9 cellular contexts compared by ENCODE assay signal in genomic region chr19:798415-799075, GRCh38. TPM values are rescaled to one million over a fixed set of nuclear protein-coding genes. Genes with fewer than 3 reads are reported as not detected.
DNase-seq lines count a peak whose midpoint lies in the region; ATAC-seq and TF ChIP-seq lines count a peak whose summit lies in the region.
"Had no signal": no experiment of that assay in that cellular context is flagged by ENCODE, and none has a peak within 500 bp of the region (broad histone marks: within the 10 kb centered on the region; RNA-seq: fewer than 3 reads in every experiment).

No MANE protein-coding gene starts in this region.

- H3K4me1 Mint-ChIP-seq in T-helper 1 cell treated with Interleukin-12 subunit alpha and Interleukin-12 subunit beta and Interleukin-4 antibody, amounts not matched to agents 30 μg/mL and 1 μg/mL, for 36 hours (ENCODE audit: low read depth), result peaks cover 31% of the 10 kb centered on the region
- peaks cover 45% of the 10 kb centered on the region for H3K4me1 Mint-ChIP-seq in activated CD8-positive, alpha-beta T cell treated with anti-CD3 and anti-CD28 coated beads, Interleukin-2, amount 10 ng/mL, durations not matched to agents 7 days and 5 days (ENCODE audit: low read depth)

- peak overlapping the region; percentile 90 for H3K27ac ChIP-seq in smooth muscle cell (ENCODE audit: low read depth)

- H3K9me3 ChIP-seq in iPS-15b (ENCODE audit: control insufficient read depth, insufficient read depth, low read length) (no peaks in the 10 kb centered on the region), smooth muscle cell (replicated peaks; ENCODE audit: low read depth) (no peaks in the 10 kb centered on the region)

- H3K36me3 ChIP-seq in iPS-15b (ENCODE audit: control insufficient read depth, insufficient read depth, low read length), result peaks cover 37% of the 10 kb centered on the region
- H3K36me3 ChIP-seq in smooth muscle cell (ENCODE audit: low read depth), result no peaks in the 10 kb centered on the region

- peaks cover 14% of the 10 kb centered on the region for H3K4me1 ChIP-seq in iPS-15b (ENCODE audit: control insufficient read depth, insufficient read depth, low read length)
- H3K4me1 ChIP-seq in smooth muscle cell (ENCODE audit: low read depth), result peaks cover 34% of the 10 kb centered on the region

- H3K36me3 Mint-ChIP-seq in T-helper 1 cell treated with Interleukin-12 subunit alpha and Interleukin-12 subunit beta and Interleukin-4 antibody, amounts not matched to agents 30 μg/mL and 1 μg/mL, for 36 hours (ENCODE audit: low read depth), result peaks cover 24% of the 10 kb centered on the region
- peaks cover 41% of the 10 kb centered on the region for H3K36me3 Mint-ChIP-seq in activated CD8-positive, alpha-beta T cell treated with anti-CD3 and anti-CD28 coated beads, Interleukin-2, amount 10 ng/mL, durations not matched to agents 7 days and 5 days (ENCODE audit: low read depth)

- POLR2A ChIA-PET in activated CD8-positive, alpha-beta T cell treated with anti-CD3 and anti-CD28 coated beads, Interleukin-2, amount 10 ng/mL, durations not matched to agents 7 days and 5 days (lab: Charles Lee), result interaction anchor here (0.9 to 1.5 kb wide), 3 partner anchors 8 to 186 kb away, joined by 3 to 7 read pairs (median 3); partner anchors contain the start of gene WDR18

- H3K27me3 Mint-ChIP-seq in T-helper 1 cell treated with Interleukin-12 subunit alpha and Interleukin-12 subunit beta and Interleukin-4 antibody, amounts not matched to agents 30 μg/mL and 1 μg/mL, for 36 hours (ENCODE audit: low read depth), result peaks cover 3% of the 10 kb centered on the region
- H3K27me3 Mint-ChIP-seq in activated CD8-positive, alpha-beta T cell treated with anti-CD3 and anti-CD28 coated beads, Interleukin-2, amount 10 ng/mL, durations not matched to agents 7 days and 5 days (ENCODE audit: low read depth), result no peaks in the 10 kb centered on the region

- H3K27me3 ChIP-seq in iPS-15b (ENCODE audit: control insufficient read depth, insufficient read depth, low read length) (no peaks in the 10 kb centered on the region), smooth muscle cell (ENCODE audit: low read depth) (no peaks in the 10 kb centered on the region)

- peak overlapping the region; percentile 91 for H3K4me2 ChIP-seq in smooth muscle cell

- H3K4me3 ChIP-seq in iPS-15b (ENCODE audit: low read depth, low read length) (peak overlapping the region; percentile 65), smooth muscle cell (peak overlapping the region; percentile 100)

- H3K9me3 Mint-ChIP-seq in T-helper 1 cell treated with Interleukin-12 subunit alpha and Interleukin-12 subunit beta and Interleukin-4 antibody, amounts not matched to agents 30 μg/mL and 1 μg/mL, for 36 hours, result no peaks in the 10 kb centered on the region
- no peaks in the 10 kb centered on the region for H3K9me3 Mint-ChIP-seq in activated CD8-positive, alpha-beta T cell treated with anti-CD3 and anti-CD28 coated beads, Interleukin-2, amount 10 ng/mL, durations not matched to agents 7 days and 5 days (ENCODE audit: insufficient read depth)

- peaks cover 14% of the 10 kb centered on the region for H3F3A ChIP-seq in smooth muscle cell (ENCODE audit: low read depth)

- peaks cover 57% of the 10 kb centered on the region for H4K20me1 ChIP-seq in smooth muscle cell (ENCODE audit: low read depth)

- CTCF ChIA-PET in activated CD8-positive, alpha-beta T cell treated with anti-CD3 and anti-CD28 coated beads, Interleukin-2, amount 10 ng/mL, durations not matched to agents 7 days and 5 days (lab: Charles Lee), result interaction anchor here (1.1 to 1.3 kb wide), 2 partner anchors 28 to 135 kb away, joined by 3 to 5 read pairs; partner anchors contain the start of gene RNF126

- no peak for TF ChIP-seq CTCF in smooth muscle cell (IDR thresholded peaks at IDR 0.05; ENCODE audit: borderline replicate concordance, insufficient read depth, poor library complexity, severe bottlenecking)

- DNase-seq in T-helper 1 cell (no peak), smooth muscle cell (lab: John Stamatoyannopoulos, UW; ENCODE audit: unreplicated experiment) (no peak), GOT3 (lab: John Stamatoyannopoulos, UW) (no peak)
- DNase-seq in activated CD8-positive, alpha-beta T cell treated with anti-CD3 and anti-CD28 coated beads, Interleukin-2, amount 10 ng/mL, durations not matched to agents 7 days and 5 days, result peak; percentile 37

- 1% methylated on average over 42 of the region's 44 CpGs for WGBS in smooth muscle cell (ENCODE audit: low lambda C conversion rate)

- H3K27ac Mint-ChIP-seq in T-helper 1 cell treated with Interleukin-12 subunit alpha and Interleukin-12 subunit beta and Interleukin-4 antibody, amounts not matched to agents 30 μg/mL and 1 μg/mL, for 36 hours, result peak overlapping the region; percentile 77
- peak overlapping the region; percentile 85 for H3K27ac Mint-ChIP-seq in activated CD8-positive, alpha-beta T cell treated with anti-CD3 and anti-CD28 coated beads, Interleukin-2, amount 10 ng/mL, durations not matched to agents 7 days and 5 days

- H3K4me3 Mint-ChIP-seq in T-helper 1 cell treated with Interleukin-12 subunit alpha and Interleukin-12 subunit beta and Interleukin-4 antibody, amounts not matched to agents 30 μg/mL and 1 μg/mL, for 36 hours, result peak overlapping the region; percentile 81
- H3K4me3 Mint-ChIP-seq in activated CD8-positive, alpha-beta T cell treated with anti-CD3 and anti-CD28 coated beads, Interleukin-2, amount 10 ng/mL, durations not matched to agents 7 days and 5 days, result peak overlapping the region; percentile 82

- peaks cover 58% of the 10 kb centered on the region for H3K79me2 ChIP-seq in smooth muscle cell (ENCODE audit: low read depth)

- H2AFZ ChIP-seq in smooth muscle cell (ENCODE audit: low read depth), result no peak overlapping the region

- H3K9ac ChIP-seq in iPS-15b (ENCODE audit: low read depth, low read length) (peak overlapping the region; percentile 75), smooth muscle cell (ENCODE audit: low read depth) (peak overlapping the region; percentile 96)

- no peak for ATAC-seq in activated CD8-positive, alpha-beta T cell treated with anti-CD3 and anti-CD28 coated beads, Interleukin-2, amount 10 ng/mL, durations not matched to agents 7 days and 5 days
- no peak for ATAC-seq in HG03045 (IDR thresholded peaks at IDR 0.05; ENCODE audit: unreplicated experiment)
- ATAC-seq in GM19035 (IDR thresholded peaks at IDR 0.05; ENCODE audit: unreplicated experiment), result no peak

RNA-seq across cellular contexts. Expression of gene PTBP1, which starts 1.3 kb away (rescaled TPM):
- total RNA-seq in activated CD8-positive, alpha-beta T cell treated with anti-CD3 and anti-CD28 coated beads, Interleukin-2, amount 10 ng/mL, durations not matched to agents 7 days and 5 days, result 100 to 1,000 TPM; 524 to 526 TPM
- 123 and 167 TPM in 2 replicates for total RNA-seq in smooth muscle cell
- 226 and 238 TPM in 2 replicates for polyA plus RNA-seq in smooth muscle cell

RNA-seq across cellular contexts. Expression of gene PLPPR3, which starts 23.2 kb away (rescaled TPM):
- not detected for total RNA-seq in activated CD8-positive, alpha-beta T cell treated with anti-CD3 and anti-CD28 coated beads, Interleukin-2, amount 10 ng/mL, durations not matched to agents 7 days and 5 days
- total RNA-seq in smooth muscle cell, result 6.5 and 10.7 TPM in 2 replicates
- polyA plus RNA-seq in smooth muscle cell, result 13.7 and 14.7 TPM in 2 replicates

RNA-seq across cellular contexts. Expression of gene AZU1, which starts 29.1 kb away (rescaled TPM):
- not detected for total RNA-seq in activated CD8-positive, alpha-beta T cell treated with anti-CD3 and anti-CD28 coated beads, Interleukin-2, amount 10 ng/mL, durations not matched to agents 7 days and 5 days
- total RNA-seq in smooth muscle cell, result 0.45 and 8.0 TPM in 2 replicates
- 0.32 and 2.2 TPM in 2 replicates for polyA plus RNA-seq in smooth muscle cell
- total RNA-seq: Daoy had no signal

RNA-seq across cellular contexts. Expression of gene PRTN3, which starts 42.3 kb away (rescaled TPM):
- not detected for total RNA-seq in activated CD8-positive, alpha-beta T cell treated with anti-CD3 and anti-CD28 coated beads, Interleukin-2, amount 10 ng/mL, durations not matched to agents 7 days and 5 days
- not detected in 2 replicates for total RNA-seq in smooth muscle cell
- polyA plus RNA-seq in smooth muscle cell, result not detected in 2 replicates
- total RNA-seq: Daoy had no signal

RNA-seq across cellular contexts. Expression of gene MISP, which starts 47.6 kb away (rescaled TPM):
- total RNA-seq in activated CD8-positive, alpha-beta T cell treated with anti-CD3 and anti-CD28 coated beads, Interleukin-2, amount 10 ng/mL, durations not matched to agents 7 days and 5 days, result not detected
- 1.7 and 10.2 TPM in 2 replicates for total RNA-seq in smooth muscle cell
- polyA plus RNA-seq in smooth muscle cell, result 1.2 and 8.0 TPM in 2 replicates
